1 cellular context compared by ENCODE assay signal in the genomic region with DNA sequence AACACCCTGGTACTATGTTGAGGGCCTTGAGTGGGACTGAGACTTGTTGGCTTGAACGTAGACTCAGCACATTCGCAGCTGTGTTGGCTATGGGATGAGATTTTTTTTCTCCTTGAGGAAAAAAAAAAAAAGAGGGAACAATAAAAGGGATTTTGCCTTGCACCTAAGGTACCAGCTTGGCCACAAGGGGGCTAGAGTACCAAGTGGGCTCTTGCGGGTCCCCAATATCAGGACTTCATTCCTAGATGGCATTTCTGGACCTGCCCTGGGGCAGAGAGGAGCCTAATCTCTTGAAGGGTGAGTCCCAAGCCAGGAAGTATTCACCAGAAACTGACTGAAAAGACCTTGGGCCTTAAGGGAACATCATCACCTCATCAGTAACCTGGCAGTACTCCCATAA.
TF ChIP-seq lines count a peak whose summit lies in the region.

No MANE protein-coding gene starts in this region.

TF ChIP-seq in SK-N-SH treated with all-trans-retinoic acid at 6 μM for 48 hours, 23 proteins besides CTCF, POLR2A, EP300 and RAD21 (continued from another document):
- TF ChIP-seq, protein P1, sequence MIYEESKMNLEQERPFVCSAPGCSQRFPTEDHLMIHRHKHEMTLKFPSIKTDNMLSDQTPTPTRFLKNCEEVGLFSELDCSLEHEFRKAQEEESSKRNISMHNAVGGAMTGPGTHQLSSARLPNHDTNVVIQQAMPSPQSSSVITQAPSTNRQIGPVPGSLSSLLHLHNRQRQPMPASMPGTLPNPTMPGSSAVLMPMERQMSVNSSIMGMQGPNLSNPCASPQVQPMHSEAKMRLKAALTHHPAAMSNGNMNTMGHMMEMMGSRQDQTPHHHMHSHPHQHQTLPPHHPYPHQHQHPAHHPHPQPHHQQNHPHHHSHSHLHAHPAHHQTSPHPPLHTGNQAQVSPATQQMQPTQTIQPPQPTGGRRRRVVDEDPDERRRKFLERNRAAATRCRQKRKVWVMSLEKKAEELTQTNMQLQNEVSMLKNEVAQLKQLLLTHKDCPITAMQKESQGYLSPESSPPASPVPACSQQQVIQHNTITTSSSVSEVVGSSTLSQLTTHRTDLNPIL (CRISPR knock-in tag; IDR thresholded peaks at IDR 0.05; ENCODE audit: low read depth): no peak
- TF ChIP-seq ZC3H10 (CRISPR knock-in tag; IDR thresholded peaks at IDR 0.05) (no peak), TOX (CRISPR knock-in tag; IDR thresholded peaks at IDR 0.05; ENCODE audit: borderline replicate concordance) (no peak), BACH2 (CRISPR knock-in tag; IDR thresholded peaks at IDR 0.05; ENCODE audit: borderline replicate concordance) (no peak), TCF4 (CRISPR knock-in tag; IDR thresholded peaks at IDR 0.05; ENCODE audit: borderline replicate concordance) (no peak), ZNF8 (CRISPR knock-in tag; IDR thresholded peaks at IDR 0.05) (no peak), ARNTL (CRISPR knock-in tag; IDR thresholded peaks at IDR 0.05; ENCODE audit: borderline replicate concordance, low read depth) (no peak), ESRRG (CRISPR knock-in tag; IDR thresholded peaks at IDR 0.05) (no peak)
